27 cellular contexts compared by ENCODE assay signal in the genomic region with DNA sequence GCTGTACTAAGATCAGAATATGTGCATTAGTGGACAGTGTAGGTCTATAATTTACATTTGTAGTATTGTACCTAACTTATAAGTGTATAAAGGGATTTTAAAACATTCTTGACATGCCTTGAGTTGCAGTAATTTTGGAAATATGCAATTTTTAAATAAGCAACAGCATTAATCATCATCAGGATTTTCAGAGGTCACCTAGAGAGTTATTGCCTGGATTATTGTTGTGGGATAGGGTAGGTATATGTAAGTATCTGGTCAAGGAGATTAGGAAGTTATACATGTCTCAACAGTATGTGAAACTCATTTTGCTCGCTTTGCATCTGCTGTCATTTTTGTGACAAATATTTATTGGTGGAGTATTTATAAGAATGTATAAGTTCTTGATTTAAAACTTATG.
"Had no signal": no experiment of that assay in that cellular context is flagged by ENCODE, and none has a peak within 500 bp of the region (broad histone marks: within the 10 kb centered on the region; RNA-seq: fewer than 3 reads in every experiment).

No MANE protein-coding gene starts in this region.

- H3K4me1 ChIP-seq: adrenal gland, ascending aorta, heart right ventricle, lower lobe of right lung, right atrium auricular region, testis had no signal

- H3K36me3 ChIP-seq: adrenal gland, ascending aorta, brain microvascular endothelial cell, neural progenitor cell, right atrium auricular region had no signal

- H3K9ac ChIP-seq: neural progenitor cell had no signal

- H3K27ac Mint-ChIP-seq: activated B cell treated with CpG ODN at 0.5 μM for 24 hours; activated CD4-positive, alpha-beta T cell treated with anti-CD3 and anti-CD28 coated beads for 36 hours; activated naive CD8-positive, alpha-beta T cell; natural killer cell; neural progenitor cell had no signal

- H3K27me3 ChIP-seq: adrenal gland, ascending aorta, brain microvascular endothelial cell, heart right ventricle, neural progenitor cell, right atrium auricular region, testis had no signal

- H3K4me3 Mint-ChIP-seq: activated B cell treated with CpG ODN at 0.5 μM for 24 hours; activated CD4-positive, alpha-beta T cell treated with anti-CD3 and anti-CD28 coated beads for 36 hours; activated naive CD8-positive, alpha-beta T cell; natural killer cell; neural progenitor cell had no signal

- DNase-seq: activated B cell treated with CpG ODN at 0.5 μM for 24 hours; activated CD4-positive, alpha-beta T cell treated with anti-CD3 and anti-CD28 coated beads for 36 hours; activated CD4-positive, alpha-beta T cell treated with anti-CD3 and anti-CD28 coated beads, Interleukin-2, amount 50 U/mL, for 4 hours; activated CD8-positive, alpha-beta memory T cell treated with anti-CD3 and anti-CD28 coated beads for 24 hours; activated effector memory CD4-positive, alpha-beta T cell treated with Interleukin-2 at 50 U/mL for 16 hours; activated naive CD4-positive, alpha-beta T cell treated with Interleukin-2 at 50 U/mL for 16 hours; adrenal gland; brain microvascular endothelial cell; foreskin melanocyte; heart right ventricle; kidney glomerular epithelial cell; lower lobe of right lung; mesenchymal stem cell; natural killer cell; occipital lobe; stimulated activated CD4-positive, alpha-beta T cell treated with anti-CD3 and anti-CD28 coated beads, Interleukin-12 subunit alpha, Interleukin-12 subunit beta, amount 100 ng/mL, for 4 hours; stimulated activated CD4-positive, alpha-beta T cell treated with anti-CD3 and anti-CD28 coated beads, Interleukin-4, amount 100 ng/mL, for 1 hour; stimulated activated naive CD8-positive, alpha-beta T cell treated with anti-CD3 and anti-CD28 coated beads, Interleukin-15, Interleukin-2, amounts not matched to agents 100 U/mL and 50 U/mL, for 24 hours; T-helper 2 cell; testis; trophoblast cell had no signal

- ATAC-seq: activated CD4-positive, alpha-beta T cell treated with anti-CD3 and anti-CD28 coated beads for 36 hours; esophagus mucosa; heart right ventricle; left lobe of liver; lower lobe of right lung; natural killer cell; stimulated activated naive CD8-positive, alpha-beta T cell treated with anti-CD3 and anti-CD28 coated beads, Interleukin-15, Interleukin-2, amounts not matched to agents 100 U/mL and 50 U/mL, for 24 hours had no signal

- H2AFZ ChIP-seq: neural progenitor cell had no signal

- H3K36me3 Mint-ChIP-seq: natural killer cell had no signal

- H3K9me3 ChIP-seq: adrenal gland, ascending aorta, heart right ventricle, lower lobe of right lung, right atrium auricular region, testis had no signal

- H3K4me2 ChIP-seq: neural progenitor cell had no signal

- H3K4me1 Mint-ChIP-seq: activated B cell treated with CpG ODN at 0.5 μM for 24 hours; activated CD4-positive, alpha-beta T cell treated with anti-CD3 and anti-CD28 coated beads for 36 hours had no signal

- H3K4me3 ChIP-seq: adrenal gland, ascending aorta, heart right ventricle, lower lobe of right lung, neural progenitor cell, right atrium auricular region, testis had no signal

- H3K27me3 Mint-ChIP-seq: activated B cell treated with CpG ODN at 0.5 μM for 24 hours; activated CD4-positive, alpha-beta T cell treated with anti-CD3 and anti-CD28 coated beads for 36 hours; activated naive CD8-positive, alpha-beta T cell had no signal

- H3K27ac ChIP-seq: adrenal gland, ascending aorta, brain microvascular endothelial cell, heart right ventricle, lower lobe of right lung, neural progenitor cell, right atrium auricular region, testis had no signal

- H3K9me3 Mint-ChIP-seq: activated B cell treated with CpG ODN at 0.5 μM for 24 hours, natural killer cell had no signal
